14 cellular contexts compared by ENCODE assay signal in genomic region chr7:114941692-114942091, GRCh38. TPM values are rescaled to one million over a fixed set of nuclear protein-coding genes. Genes with fewer than 3 reads are reported as not detected.
A peak's percentile ranks its signal among the peaks of the same experiment; 100 is the strongest.
DNase-seq lines count a peak whose midpoint lies in the region; ATAC-seq, FAIRE-seq and TF ChIP-seq lines count a peak whose summit lies in the region.
"Had no signal": no experiment of that assay in that cellular context is flagged by ENCODE, and none has a peak within 500 bp of the region (broad histone marks: within the 10 kb centered on the region; RNA-seq: fewer than 3 reads in every experiment).

No MANE protein-coding gene starts in this region.

- ATAC-seq in GM18511 (IDR thresholded peaks at IDR 0.05; ENCODE audit: unreplicated experiment) = peak; percentile 48
- ATAC-seq in GM19438 (IDR thresholded peaks at IDR 0.05; ENCODE audit: low read depth, unreplicated experiment) = peak; percentile 47
- ATAC-seq in HG02870 (IDR thresholded peaks at IDR 0.05; ENCODE audit: unreplicated experiment) = peak; percentile 42
- peak; percentile 22 for ATAC-seq in GM12878
- ATAC-seq in CD4-positive, alpha-beta T cell (ENCODE audit: poor library complexity) = no peak
- ATAC-seq: lower lobe of right lung had no signal

- no peak overlapping the region for H3K4me3 Mint-ChIP-seq in CD4-positive, alpha-beta T cell
- H3K4me3 Mint-ChIP-seq: neural crest cell had no signal

- DNase-seq in GM12878 (ENCODE audit: low read depth, low spot score) (no peak), SJCRH30 (no peak), ACHN (no peak)
- DNase-seq in CD4-positive, alpha-beta T cell = no peak
- DNase-seq: dermis blood vessel endothelial cell, lower lobe of right lung, NCI-H774, Right ventricle myocardium superior, stomach had no signal

- H3K79me2 ChIP-seq in GM12878 (ENCODE audit: control insufficient read depth, insufficient read depth, low read length) = peaks cover 70% of the 10 kb centered on the region

- H3K4me1 Mint-ChIP-seq in CD4-positive, alpha-beta T cell (ENCODE audit: low read depth) = peaks cover 56% of the 10 kb centered on the region

- H3K4me1 ChIP-seq in GM12878 (ENCODE audit: control insufficient read depth, insufficient read depth, low read length) = peaks cover 34% of the 10 kb centered on the region
- H3K4me1 ChIP-seq in SJCRH30 = peaks cover 14% of the 10 kb centered on the region
- H3K4me1 ChIP-seq: HAP-1 had no signal

- FAIRE-seq in GM12878 (lab: Jason Lieb, UNC) = no peak

- SMC1A ChIA-PET in GM12878 (lab: Charles Lee; ENCODE audit: uncharacterized antibody, unreplicated experiment) = interaction anchor here (0.9 to 15.8 kb wide), 10 partner anchors 9 to 107 kb away, joined by 3 to 154 read pairs (median 4); no protein-coding TSS in a partner anchor

- in situ Hi-C loops in GM12878 (cut with MboI) = no loop called here
- in situ Hi-C loops in ACHN (cut with HindIII; ENCODE audit: low pct_ligation_motif_present, low pct_unique_long_range_greater_than_20kb, low sequenced_read_pairs) = no loop called here

- H3K9me3 Mint-ChIP-seq in CD4-positive, alpha-beta T cell = no peaks in the 10 kb centered on the region

- no peak for TF ChIP-seq POLR2A in GM12878 (IDR thresholded peaks at IDR 0.05; ENCODE audit: low read depth, low read length)

- H4K20me1 ChIP-seq in GM12878 (ENCODE audit: control insufficient read depth, insufficient read depth) = no peaks in the 10 kb centered on the region

- peak overlapping the region; percentile 84 for H3K4me2 ChIP-seq in GM12878 (ENCODE audit: control insufficient read depth, insufficient read depth)

- intact Hi-C loops in GM12878 (cut with micrococcal nuclease; ENCODE audit: unreplicated experiment) = no loop called here
- intact Hi-C loops in CD4-positive, alpha-beta T cell (cut with DNase I, micrococcal nuclease) = no loop called here

- H3K36me3 Mint-ChIP-seq in CD4-positive, alpha-beta T cell (ENCODE audit: low read depth) = peaks cover 53% of the 10 kb centered on the region

- H3K9ac ChIP-seq in GM12878 (ENCODE audit: control insufficient read depth, insufficient read depth, low read length) = no peak overlapping the region; the same call in 1 of the 2 replicates

- H3K9me3 ChIP-seq in GM12878 (replicated peaks; ENCODE audit: control insufficient read depth, insufficient read depth, low read length) (no peaks in the 10 kb centered on the region; the same call in 1 of the 3 replicates), SJCRH30 (replicated peaks) (no peaks in the 10 kb centered on the region)
- H3K9me3 ChIP-seq in CD4-positive, alpha-beta T cell (ENCODE audit: control insufficient read depth, low read length) = no peaks in the 10 kb centered on the region
- H3K9me3 ChIP-seq: HAP-1, lower lobe of right lung, stomach had no signal

- CTCF ChIA-PET in GM12878 (lab: Yijun Ruan, JAX) = interaction anchor here (1.0 to 4.7 kb wide), 5 partner anchors 16 to 76 kb away, joined by 3 to 107 read pairs (median 4); no protein-coding TSS in a partner anchor
- CTCF ChIA-PET in CD4-positive, alpha-beta T cell (lab: Charles Lee) = interaction anchor here (1.0 kb wide), 1 partner anchor 25 kb away, joined by 3 read pairs; no protein-coding TSS in a partner anchor

- H3K27me3 ChIP-seq in GM12878 (replicated peaks in 1 of 2; ENCODE audit: control insufficient read depth in 2 of 2, insufficient read depth in 2 of 2, low read length in 1 of 2) = no peaks in the 10 kb centered on the region
- no peaks in the 10 kb centered on the region for H3K27me3 ChIP-seq in CD4-positive, alpha-beta T cell (ENCODE audit: control insufficient read depth, insufficient read depth, low read length)
- H3K27me3 ChIP-seq in SJCRH30 = no peaks in the 10 kb centered on the region
- H3K27me3 ChIP-seq: stomach had no signal

- WGBS in GM12878 (ENCODE audit: insufficient coverage, insufficient replicate concordance, low lambda C conversion rate, missing lambda C conversion rate) = 47% methylated on average over 5 of the region's 5 CpGs

- no peak for TF ChIP-seq RAD21 in GM12878 (IDR thresholded peaks at IDR 0.05; ENCODE audit: insufficient read depth, low read depth, low read length)

- H2AFZ ChIP-seq in GM12878 (ENCODE audit: control insufficient read depth, low read depth, low read length) = no peak overlapping the region

- RAD21 ChIA-PET in GM12878 (lab: Charles Lee; ENCODE audit: unreplicated experiment) = interaction anchor here (0.6 to 5.5 kb wide), 4 partner anchors 18 to 124 kb away, joined by 3 to 109 read pairs (median 7); no protein-coding TSS in a partner anchor

- H3K36me3 ChIP-seq in GM12878 (ENCODE audit: control insufficient read depth in 2 of 2, insufficient read depth in 2 of 2, low read length in 1 of 2) (peaks cover 2 to 11% of the 10 kb centered on the region in 2 experiments; a peak in 3 of 4 replicates), SJCRH30 (peaks cover 18% of the 10 kb centered on the region)
- H3K36me3 ChIP-seq: HAP-1, lower lobe of right lung, stomach had no signal

- peak overlapping the region; percentile 21 for H3K27ac ChIP-seq in GM12878 (ENCODE audit: control insufficient read depth, insufficient read depth)
- H3K27ac ChIP-seq in CD4-positive, alpha-beta T cell (ENCODE audit: low read depth, low read length) = no peak overlapping the region
- no peak overlapping the region for H3K27ac ChIP-seq in SJCRH30
- H3K27ac ChIP-seq: lower lobe of right lung, stomach had no signal

- no peaks in the 10 kb centered on the region for H3K27me3 Mint-ChIP-seq in CD4-positive, alpha-beta T cell

- no peak overlapping the region for H3K27ac Mint-ChIP-seq in CD4-positive, alpha-beta T cell

- H3K4me3 ChIP-seq in GM12878 = peak overlapping the region; percentile 51; the same call in 1 of the 2 replicates
- no peak overlapping the region for H3K4me3 ChIP-seq in SJCRH30
- H3K4me3 ChIP-seq: HAP-1, lower lobe of right lung, stomach had no signal

- no peak for TF ChIP-seq EP300 in GM12878 (IDR thresholded peaks at IDR 0.05; ENCODE audit: borderline replicate concordance in 1 of 2, control insufficient read depth in 1 of 2, low read depth in 2 of 2, low read length in 2 of 2)

- BruUV-seq in GM12878 (replicated peaks; lab: Mats Ljungman, UMichigan) = no TSS peak

- no peak for TF ChIP-seq CTCF in GM12878 (IDR thresholded peaks at IDR 0.05 in 2 of 3, conservative IDR thresholded peaks at IDR 0.05 in 1 of 3; ENCODE audit: control insufficient read depth in 2 of 3, extremely low read depth in 1 of 3, insufficient read depth in 1 of 3, low read depth in 3 of 3, low read length in 3 of 3)
- TF ChIP-seq CTCF in CD4-positive, alpha-beta T cell (IDR thresholded peaks at IDR 0.05) = no peak

- POLR2A ChIA-PET in GM12878 (lab: Charles Lee) = interaction anchor here (1.2 kb wide), 1 partner anchor 17 kb away, joined by 4 read pairs; no protein-coding TSS in a partner anchor
- POLR2A ChIA-PET in CD4-positive, alpha-beta T cell (lab: Charles Lee) = interaction anchor here (2.2 kb wide), 1 partner anchor 18 kb away, joined by 7 read pairs; no protein-coding TSS in a partner anchor

TF ChIP-seq in GM12878, 131 proteins besides CTCF, POLR2A, EP300 and RAD21 (continues in another document):
- TF ChIP-seq, protein P1, sequence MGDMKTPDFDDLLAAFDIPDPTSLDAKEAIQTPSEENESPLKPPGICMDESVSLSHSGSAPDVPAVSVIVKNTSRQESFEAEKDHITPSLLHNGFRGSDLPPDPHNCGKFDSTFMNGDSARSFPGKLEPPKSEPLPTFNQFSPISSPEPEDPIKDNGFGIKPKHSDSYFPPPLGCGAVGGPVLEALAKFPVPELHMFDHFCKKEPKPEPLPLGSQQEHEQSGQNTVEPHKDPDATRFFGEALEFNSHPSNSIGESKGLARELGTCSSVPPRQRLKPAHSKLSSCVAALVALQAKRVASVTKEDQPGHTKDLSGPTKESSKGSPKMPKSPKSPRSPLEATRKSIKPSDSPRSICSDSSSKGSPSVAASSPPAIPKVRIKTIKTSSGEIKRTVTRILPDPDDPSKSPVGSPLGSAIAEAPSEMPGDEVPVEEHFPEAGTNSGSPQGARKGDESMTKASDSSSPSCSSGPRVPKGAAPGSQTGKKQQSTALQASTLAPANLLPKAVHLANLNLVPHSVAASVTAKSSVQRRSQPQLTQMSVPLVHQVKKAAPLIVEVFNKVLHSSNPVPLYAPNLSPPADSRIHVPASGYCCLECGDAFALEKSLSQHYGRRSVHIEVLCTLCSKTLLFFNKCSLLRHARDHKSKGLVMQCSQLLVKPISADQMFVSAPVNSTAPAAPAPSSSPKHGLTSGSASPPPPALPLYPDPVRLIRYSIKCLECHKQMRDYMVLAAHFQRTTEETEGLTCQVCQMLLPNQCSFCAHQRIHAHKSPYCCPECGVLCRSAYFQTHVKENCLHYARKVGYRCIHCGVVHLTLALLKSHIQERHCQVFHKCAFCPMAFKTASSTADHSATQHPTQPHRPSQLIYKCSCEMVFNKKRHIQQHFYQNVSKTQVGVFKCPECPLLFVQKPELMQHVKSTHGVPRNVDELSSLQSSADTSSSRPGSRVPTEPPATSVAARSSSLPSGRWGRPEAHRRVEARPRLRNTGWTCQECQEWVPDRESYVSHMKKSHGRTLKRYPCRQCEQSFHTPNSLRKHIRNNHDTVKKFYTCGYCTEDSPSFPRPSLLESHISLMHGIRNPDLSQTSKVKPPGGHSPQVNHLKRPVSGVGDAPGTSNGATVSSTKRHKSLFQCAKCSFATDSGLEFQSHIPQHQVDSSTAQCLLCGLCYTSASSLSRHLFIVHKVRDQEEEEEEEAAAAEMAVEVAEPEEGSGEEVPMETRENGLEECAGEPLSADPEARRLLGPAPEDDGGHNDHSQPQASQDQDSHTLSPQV (IDR thresholded peaks at IDR 0.05) = no peak
- TF ChIP-seq MEF2A (IDR thresholded peaks at IDR 0.05; ENCODE audit: insufficient read depth, low read depth, low read length) (no peak), SMC3 (IDR thresholded peaks at IDR 0.05; ENCODE audit: borderline replicate concordance, low read length) (no peak)

RNA-seq across cellular contexts. Expression of gene MDFIC, which starts 19.8 kb away (rescaled TPM):
- 50.7 and 52.3 TPM in 2 replicates for total RNA-seq in GM12878 (2013; cell fraction: nucleolus; rRNA removed)
- 49.3 and 57.8 TPM in 2 replicates for total RNA-seq in GM12878 (2014; rRNA removed)
- 54.7 and 58.4 TPM in 2 replicates for total RNA-seq in GM12878 (2014; rRNA removed; fragmentation: Illumina TruSeq; extraction: Trizol)
- 39.0 and 50.5 TPM in 2 replicates for total RNA-seq in GM12878 (2021)
- 17.2 TPM for polyA plus RNA-seq in GM12878 (2011; ENCODE audit: low read depth)
- 50.9 and 68.6 TPM in 2 replicates for polyA plus RNA-seq in GM12878 (2011; rRNA removed)
- 25.8 and 32.4 TPM in 2 replicates for polyA plus RNA-seq in GM12878 (2011; cell fraction: cytosol; rRNA removed)
- 19.3 TPM in 2 replicates for polyA plus RNA-seq in GM12878 (2011; cell fraction: nucleus; rRNA removed)
- polyA plus RNA-seq in GM12878 (2012) = 36.3 and 36.8 TPM in 2 replicates
- polyA plus RNA-seq in GM12878 (2014; fragmentation: Illumina TruSeq; extraction: Trizol) = 42.6 and 53.0 TPM in 2 replicates
- 10 to 100 TPM; 11.5 to 16.1 TPM for polyA plus RNA-seq in GM12878 (2014; fragmentation: Nextera tagmentation; extraction: Ambion mirVana)
- polyA plus RNA-seq in GM12878 (2014; rRNA removed) = 37.5 and 38.7 TPM in 2 replicates
- polyA plus RNA-seq in GM12878 (2016; fragmentation: Nextera tagmentation; extraction: Ambion mirVana) = 10 to 100 TPM in 1 of 2 experiments, 1 to 10 TPM in 1; 7.3 to 35.3 TPM
- polyA minus RNA-seq in GM12878 (2011; rRNA and poly(A)+ RNA removed) = 45.8 and 82.7 TPM in 2 replicates
- 27.0 and 34.0 TPM in 2 replicates for polyA minus RNA-seq in GM12878 (2011; cell fraction: cytosol; rRNA and poly(A)+ RNA removed)
- 20.1 and 42.3 TPM in 2 replicates for polyA minus RNA-seq in GM12878 (2011; cell fraction: nucleus; rRNA and poly(A)+ RNA removed)
- total RNA-seq in CD4-positive, alpha-beta T cell = 10 to 100 TPM; 25.9 to 27.1 TPM
- 64.9 and 72.3 TPM in 2 replicates for total RNA-seq in SJCRH30 (2014; rRNA removed; shearing (Covaris generic))
